Comparison of ENCODE assay signal across 7 cellular contexts in genomic region chr1:227272428-227272827, GRCh38.
"Had no signal": no experiment of that assay in that cellular context is flagged by ENCODE, and none has a peak within 500 bp of the region (broad histone marks: within the 10 kb centered on the region; RNA-seq: fewer than 3 reads in every experiment).

No MANE protein-coding gene starts in this region.

- DNase-seq: GDM1, GF-D8 had no signal

- ATAC-seq: GM12878 had no signal

- H3K4me3 ChIP-seq: GM12878 had no signal

- FAIRE-seq: GM12878, GM12891, GM12892, GM18507, GM19239 had no signal
